In the genomic region with DNA sequence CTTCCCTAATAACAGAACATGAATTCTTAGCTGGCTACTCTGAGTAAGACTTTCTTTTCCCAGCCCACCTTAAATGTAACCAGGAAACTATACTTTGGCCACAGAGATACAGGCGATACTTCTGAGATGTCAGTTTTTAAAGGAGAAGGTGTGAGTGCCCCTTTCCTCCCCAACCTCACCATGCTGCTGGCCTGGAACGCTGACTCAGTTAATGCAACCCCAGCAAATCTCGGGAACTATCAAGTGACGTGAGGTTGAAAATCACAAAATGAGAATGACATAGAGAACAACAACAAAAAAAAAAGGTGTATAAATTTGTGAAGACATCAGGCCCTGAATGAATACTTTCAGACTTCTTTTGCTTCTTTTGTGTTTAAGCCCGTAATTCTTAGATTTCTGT, we compare ENCODE assay signal across 19 cellular contexts. TPM values are rescaled to one million over a fixed set of nuclear protein-coding genes. Genes with fewer than 3 reads are reported as not detected.
DNase-seq lines count a peak whose midpoint lies in the region; ATAC-seq and TF ChIP-seq lines count a peak whose summit lies in the region.
"Had no signal": no experiment of that assay in that cellular context is flagged by ENCODE, and none has a peak within 500 bp of the region (broad histone marks: within the 10 kb centered on the region; RNA-seq: fewer than 3 reads in every experiment).

No MANE protein-coding gene starts in this region.

- ATAC-seq in IMR-90 (ENCODE audit: low read depth) = no peak
- no peak for ATAC-seq in mucosa of descending colon
- no peak for ATAC-seq in sciatic nerve
- ATAC-seq: CD8-positive, alpha-beta T cell; GM12878 had no signal

- H4K91ac ChIP-seq in IMR-90 (ENCODE audit: insufficient read depth, low read depth, low read length) = no peak overlapping the region

- DNase-seq in IMR-90 = no peak
- peak; percentile 60 for DNase-seq in RPMI8226
- DNase-seq in nephron progenitor cell = no peak
- DNase-seq in mucosa of descending colon = no peak
- no peak for DNase-seq in sciatic nerve (ENCODE audit: low spot score)
- DNase-seq in effector CD4-positive, alpha-beta T cell = no peak
- DNase-seq: Caco-2; CD4-positive, CD25-positive, alpha-beta regulatory T cell; CD8-positive, alpha-beta T cell; DMS79; EL; GDM1; GOT3; HFFc6 had no signal

- no peak overlapping the region for H3K4me3 ChIP-seq in IMR-90 (ENCODE audit: insufficient read depth, low read depth, low read length)
- H3K4me3 ChIP-seq in mucosa of descending colon = no peak overlapping the region
- H3K4me3 ChIP-seq: BLaER1, GM12878, HAP-1 had no signal

- no peak overlapping the region for H2AFZ ChIP-seq in IMR-90 (replicated peaks; ENCODE audit: low read length, poor library complexity)

- no peaks in the 10 kb centered on the region for H3K27me3 ChIP-seq in IMR-90 (ENCODE audit: control insufficient read depth, insufficient read depth, low read length)
- H3K27me3 ChIP-seq: BLaER1 had no signal

- no peak overlapping the region for H3K4me2 ChIP-seq in IMR-90 (ENCODE audit: low read depth, low read length)
- H3K4me2 ChIP-seq: BLaER1 had no signal

- no peak overlapping the region for H2BK20ac ChIP-seq in IMR-90 (ENCODE audit: low read depth, low read length)

- dilution Hi-C loops in IMR-90 (cut with HindIII; ENCODE audit: low sequenced_read_pairs, unreplicated experiment) = no loop called here

- H3K14ac ChIP-seq in IMR-90 (replicated peaks; ENCODE audit: low read depth, low read length) = no peak overlapping the region

- POLR2A ChIA-PET in IMR-90 (lab: Charles Lee; ENCODE audit: unreplicated experiment) = no interaction called here

- peaks cover 16% of the 10 kb centered on the region for H3K36me3 ChIP-seq in IMR-90 (ENCODE audit: control insufficient read depth, insufficient read depth, low read length)
- no peaks in the 10 kb centered on the region for H3K36me3 ChIP-seq in mucosa of descending colon (ENCODE audit: low read depth)

- H3K9me3 Mint-ChIP-seq in nephron progenitor cell = peaks cover 39% of the 10 kb centered on the region

- H3K23ac ChIP-seq in IMR-90 (ENCODE audit: low read depth, low read length) = no peak overlapping the region

- no peak for TF ChIP-seq RAD21 in IMR-90 (IDR thresholded peaks at IDR 0.05; ENCODE audit: low read length)

- no peak for TF ChIP-seq CTCF in IMR-90 (conservative IDR thresholded peaks at IDR 0.05; ENCODE audit: low read depth, low read length)
- no peak for TF ChIP-seq CTCF in nephron progenitor cell (IDR thresholded peaks at IDR 0.05)
- no peak for TF ChIP-seq CTCF in mucosa of descending colon (IDR thresholded peaks at IDR 0.05)

- no peak overlapping the region for H3K4me3 Mint-ChIP-seq in nephron progenitor cell
- H3K4me3 Mint-ChIP-seq: B cell; CD8-positive, alpha-beta T cell; HFFc6 had no signal

- no peak overlapping the region for H2AK5ac ChIP-seq in IMR-90 (ENCODE audit: low read depth, low read length)

- no peaks in the 10 kb centered on the region for H3K27me3 Mint-ChIP-seq in nephron progenitor cell (ENCODE audit: low read depth, poor library complexity)
- H3K27me3 Mint-ChIP-seq: B cell; CD4-positive, CD25-positive, alpha-beta regulatory T cell had no signal

- no peak for TF ChIP-seq POLR2A in IMR-90 (IDR thresholded peaks at IDR 0.05; ENCODE audit: low read depth, low read length)

- peaks cover 92% of the 10 kb centered on the region for H3K36me3 Mint-ChIP-seq in nephron progenitor cell (ENCODE audit: low read depth)

- no peak overlapping the region for H2BK15ac ChIP-seq in IMR-90 (ENCODE audit: low read depth, low read length)

- no peak overlapping the region for H4K5ac ChIP-seq in IMR-90 (ENCODE audit: low read depth, low read length)

- H2BK120ac ChIP-seq in IMR-90 (ENCODE audit: low read depth, low read length) = no peak overlapping the region

- H3K9me1 ChIP-seq in IMR-90 (ENCODE audit: insufficient read depth, low read length) = no peaks in the 10 kb centered on the region

- H3K9me3 ChIP-seq in IMR-90 (ENCODE audit: control insufficient read depth, insufficient read depth, low read length) = peaks cover 4% of the 10 kb centered on the region; the same call in 1 of the 2 replicates
- H3K9me3 ChIP-seq in mucosa of descending colon = no peaks in the 10 kb centered on the region
- H3K9me3 ChIP-seq: Caco-2, HAP-1 had no signal

- no peak overlapping the region for H3K18ac ChIP-seq in IMR-90 (ENCODE audit: low read depth, low read length)

- H3K4me1 ChIP-seq in IMR-90 (ENCODE audit: control insufficient read depth, insufficient read depth, low read length) = no peaks in the 10 kb centered on the region
- H3K4me1 ChIP-seq in mucosa of descending colon (ENCODE audit: low read depth) = no peaks in the 10 kb centered on the region
- H3K4me1 ChIP-seq: BLaER1, Caco-2, HAP-1 had no signal

- no peak overlapping the region for H3K4ac ChIP-seq in IMR-90 (ENCODE audit: low read depth, low read length)

- in situ Hi-C loops in IMR-90 (cut with MboI; ENCODE audit: low sequenced_read_pairs) = no loop called here

- peak overlapping the region; percentile 62 for H3K27ac Mint-ChIP-seq in nephron progenitor cell
- H3K27ac Mint-ChIP-seq: B cell; CD8-positive, alpha-beta T cell; HFFc6 had no signal

- H2BK5ac ChIP-seq in IMR-90 (ENCODE audit: low read depth, low read length, poor library complexity, severe bottlenecking) = no peak overlapping the region

- no peak overlapping the region for H3K27ac ChIP-seq in IMR-90 (ENCODE audit: insufficient read depth, low read length)
- H3K27ac ChIP-seq: BLaER1, C4-2B had no signal

- H3K79me1 ChIP-seq in IMR-90 (ENCODE audit: low read depth in 1 of 2, low read length in 2 of 2) = peaks cover 15 to 19% of the 10 kb centered on the region in 2 experiments

- no CpG with 5 or more reads among the region's 5 CpGs for WGBS in IMR-90 (ENCODE audit: extremely low coverage in 2 of 2, insufficient read length in 1 of 2), 2 experiments

- H3K56ac ChIP-seq in IMR-90 (ENCODE audit: extremely low read depth, insufficient read depth, low read length) = no peak overlapping the region

- H3K9ac ChIP-seq in IMR-90 (ENCODE audit: low read depth, low read length) = no peak overlapping the region
- H3K9ac ChIP-seq: BLaER1 had no signal

- H4K8ac ChIP-seq in IMR-90 (ENCODE audit: low read depth in 2 of 2, low read length in 2 of 2) = no peak overlapping the region

- H4K20me1 ChIP-seq in IMR-90 (ENCODE audit: insufficient read depth, low read length) = peaks cover 3% of the 10 kb centered on the region; the same call in 1 of the 2 replicates

- no peak overlapping the region for H2AK9ac ChIP-seq in IMR-90 (replicated peaks; ENCODE audit: low read depth, low read length, poor library complexity)

- peaks cover 6% of the 10 kb centered on the region for H3K4me1 Mint-ChIP-seq in nephron progenitor cell

- CTCF ChIA-PET in IMR-90 (lab: Yijun Ruan, JAX) = no interaction called here

- BruUV-seq in IMR-90 (replicated peaks; lab: Mats Ljungman, UMichigan) = no TSS peak

- intact Hi-C loops in IMR-90 (cut with micrococcal nuclease) (no loop called here), mucosa of descending colon (cut with DNase I, micrococcal nuclease) (no loop called here), sciatic nerve (cut with DNase I) (no loop called here)

TF ChIP-seq in IMR-90, 13 proteins besides CTCF, POLR2A, EP300 and RAD21:
- TF ChIP-seq CHD1 (IDR thresholded peaks at IDR 0.05; ENCODE audit: low read depth, low read length) = no peak
- TF ChIP-seq MAFK (IDR thresholded peaks at IDR 0.05; ENCODE audit: low read depth, low read length) = peak; percentile 61

RNA-seq across cellular contexts. Expression of a gene that starts 13.7 kb away (rescaled TPM):
- total RNA-seq in IMR-90 (2012; rRNA removed) = 11.8 and 14.7 TPM in 2 replicates
- 1.0 and 1.4 TPM in 2 replicates for polyA plus RNA-seq in IMR-90 (2012; rRNA removed)
- 0.10 and 0.18 TPM in 2 replicates for polyA plus RNA-seq in IMR-90 (2012; cell fraction: cytosol; rRNA removed)
- 0.15 and 3.3 TPM in 2 replicates for polyA plus RNA-seq in IMR-90 (2012; cell fraction: nucleus; rRNA removed; ENCODE audit: low replicate concordance)
- total RNA-seq in mucosa of descending colon = 10 to 100 TPM in 1 of 3 donors, 1 to 10 TPM in 2; 5.0 to 10.9 (median 7.5) TPM
- 20.1 TPM for total RNA-seq in sciatic nerve
